2 cellular contexts compared by ENCODE assay signal in the genomic region with DNA sequence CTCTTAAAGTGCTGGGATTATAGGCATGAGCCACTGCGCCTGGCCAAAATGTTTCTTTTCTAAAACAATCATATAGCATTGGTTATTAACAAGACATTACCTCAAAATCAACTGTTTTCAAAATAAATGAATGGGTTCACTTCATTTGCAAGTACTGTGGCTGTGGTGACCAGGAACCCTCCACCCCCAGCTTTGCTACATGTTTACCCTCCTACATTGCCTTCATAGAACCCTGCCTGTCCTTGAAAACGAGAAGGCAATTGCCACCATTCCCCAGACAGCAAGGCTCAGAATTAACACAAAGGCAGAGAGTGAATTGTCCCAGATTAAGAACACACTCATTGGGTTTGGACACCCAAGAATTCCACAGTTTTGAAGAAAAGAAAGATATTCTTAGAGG.
TF ChIP-seq lines count a peak whose summit lies in the region.

No MANE protein-coding gene starts in this region.

TF ChIP-seq in HepG2, 621 proteins besides CTCF, POLR2A, EP300 and RAD21 (continued from another document and continues in another):
- TF ChIP-seq, protein P1, sequence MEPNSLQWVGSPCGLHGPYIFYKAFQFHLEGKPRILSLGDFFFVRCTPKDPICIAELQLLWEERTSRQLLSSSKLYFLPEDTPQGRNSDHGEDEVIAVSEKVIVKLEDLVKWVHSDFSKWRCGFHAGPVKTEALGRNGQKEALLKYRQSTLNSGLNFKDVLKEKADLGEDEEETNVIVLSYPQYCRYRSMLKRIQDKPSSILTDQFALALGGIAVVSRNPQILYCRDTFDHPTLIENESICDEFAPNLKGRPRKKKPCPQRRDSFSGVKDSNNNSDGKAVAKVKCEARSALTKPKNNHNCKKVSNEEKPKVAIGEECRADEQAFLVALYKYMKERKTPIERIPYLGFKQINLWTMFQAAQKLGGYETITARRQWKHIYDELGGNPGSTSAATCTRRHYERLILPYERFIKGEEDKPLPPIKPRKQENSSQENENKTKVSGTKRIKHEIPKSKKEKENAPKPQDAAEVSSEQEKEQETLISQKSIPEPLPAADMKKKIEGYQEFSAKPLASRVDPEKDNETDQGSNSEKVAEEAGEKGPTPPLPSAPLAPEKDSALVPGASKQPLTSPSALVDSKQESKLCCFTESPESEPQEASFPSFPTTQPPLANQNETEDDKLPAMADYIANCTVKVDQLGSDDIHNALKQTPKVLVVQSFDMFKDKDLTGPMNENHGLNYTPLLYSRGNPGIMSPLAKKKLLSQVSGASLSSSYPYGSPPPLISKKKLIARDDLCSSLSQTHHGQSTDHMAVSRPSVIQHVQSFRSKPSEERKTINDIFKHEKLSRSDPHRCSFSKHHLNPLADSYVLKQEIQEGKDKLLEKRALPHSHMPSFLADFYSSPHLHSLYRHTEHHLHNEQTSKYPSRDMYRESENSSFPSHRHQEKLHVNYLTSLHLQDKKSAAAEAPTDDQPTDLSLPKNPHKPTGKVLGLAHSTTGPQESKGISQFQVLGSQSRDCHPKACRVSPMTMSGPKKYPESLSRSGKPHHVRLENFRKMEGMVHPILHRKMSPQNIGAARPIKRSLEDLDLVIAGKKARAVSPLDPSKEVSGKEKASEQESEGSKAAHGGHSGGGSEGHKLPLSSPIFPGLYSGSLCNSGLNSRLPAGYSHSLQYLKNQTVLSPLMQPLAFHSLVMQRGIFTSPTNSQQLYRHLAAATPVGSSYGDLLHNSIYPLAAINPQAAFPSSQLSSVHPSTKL (CRISPR knock-in tag; IDR thresholded peaks at IDR 0.05) = 0 out of 2 replicates have a peak, but pooled peaks have one; percentile 29
- no peak for TF ChIP-seq ZNF720 (CRISPR knock-in tag; IDR thresholded peaks at IDR 0.05)
- TF ChIP-seq SIN3B (IDR thresholded peaks at IDR 0.05; ENCODE audit: low read length) = no peak
- no peak for TF ChIP-seq ZNF782 (CRISPR knock-in tag; IDR thresholded peaks at IDR 0.05; ENCODE audit: borderline replicate concordance)
- no peak for TF ChIP-seq SRSF4 (IDR thresholded peaks at IDR 0.05; ENCODE audit: low read depth, low read length, poor library complexity, severe bottlenecking)
- no peak for TF ChIP-seq SUZ12 (IDR thresholded peaks at IDR 0.05; ENCODE audit: low read depth, low read length)
- no peak for TF ChIP-seq U2AF1 (optimal IDR thresholded peaks at IDR 0.05; ENCODE audit: low read depth, low read length)
- TF ChIP-seq ZNF143 (CRISPR knock-in tag; IDR thresholded peaks at IDR 0.05) = no peak
- TF ChIP-seq TBX2 (CRISPR knock-in tag; IDR thresholded peaks at IDR 0.05; ENCODE audit: borderline replicate concordance) = no peak
- no peak for TF ChIP-seq ZNF879 (CRISPR knock-in tag; IDR thresholded peaks at IDR 0.05)
- 0 out of 2 replicates have a peak, but pooled peaks have one; percentile 18 for TF ChIP-seq PATZ1 (CRISPR knock-in tag; IDR thresholded peaks at IDR 0.05)
- peak; percentile 64; the same call in 1 of the 2 replicates for TF ChIP-seq ZMYM4 (CRISPR knock-in tag; IDR thresholded peaks at IDR 0.05)
- TF ChIP-seq FOXP4 (CRISPR knock-in tag; IDR thresholded peaks at IDR 0.05) = peak; percentile 33; the same call in 1 of the 2 replicates
- TF ChIP-seq FOXK1 (CRISPR knock-in tag; IDR thresholded peaks at IDR 0.05; ENCODE audit: borderline replicate concordance, low read depth) = peak; percentile 51; the same call in 1 of the 2 replicates
- TF ChIP-seq ZMYM3 (CRISPR knock-in tag; IDR thresholded peaks at IDR 0.05) = 0 out of 2 replicates have a peak, but pooled peaks have one; percentile 10

TF ChIP-seq in GM23338, 12 proteins besides CTCF, POLR2A, EP300 and RAD21 (continued from another document):
- TF ChIP-seq, protein P2, sequence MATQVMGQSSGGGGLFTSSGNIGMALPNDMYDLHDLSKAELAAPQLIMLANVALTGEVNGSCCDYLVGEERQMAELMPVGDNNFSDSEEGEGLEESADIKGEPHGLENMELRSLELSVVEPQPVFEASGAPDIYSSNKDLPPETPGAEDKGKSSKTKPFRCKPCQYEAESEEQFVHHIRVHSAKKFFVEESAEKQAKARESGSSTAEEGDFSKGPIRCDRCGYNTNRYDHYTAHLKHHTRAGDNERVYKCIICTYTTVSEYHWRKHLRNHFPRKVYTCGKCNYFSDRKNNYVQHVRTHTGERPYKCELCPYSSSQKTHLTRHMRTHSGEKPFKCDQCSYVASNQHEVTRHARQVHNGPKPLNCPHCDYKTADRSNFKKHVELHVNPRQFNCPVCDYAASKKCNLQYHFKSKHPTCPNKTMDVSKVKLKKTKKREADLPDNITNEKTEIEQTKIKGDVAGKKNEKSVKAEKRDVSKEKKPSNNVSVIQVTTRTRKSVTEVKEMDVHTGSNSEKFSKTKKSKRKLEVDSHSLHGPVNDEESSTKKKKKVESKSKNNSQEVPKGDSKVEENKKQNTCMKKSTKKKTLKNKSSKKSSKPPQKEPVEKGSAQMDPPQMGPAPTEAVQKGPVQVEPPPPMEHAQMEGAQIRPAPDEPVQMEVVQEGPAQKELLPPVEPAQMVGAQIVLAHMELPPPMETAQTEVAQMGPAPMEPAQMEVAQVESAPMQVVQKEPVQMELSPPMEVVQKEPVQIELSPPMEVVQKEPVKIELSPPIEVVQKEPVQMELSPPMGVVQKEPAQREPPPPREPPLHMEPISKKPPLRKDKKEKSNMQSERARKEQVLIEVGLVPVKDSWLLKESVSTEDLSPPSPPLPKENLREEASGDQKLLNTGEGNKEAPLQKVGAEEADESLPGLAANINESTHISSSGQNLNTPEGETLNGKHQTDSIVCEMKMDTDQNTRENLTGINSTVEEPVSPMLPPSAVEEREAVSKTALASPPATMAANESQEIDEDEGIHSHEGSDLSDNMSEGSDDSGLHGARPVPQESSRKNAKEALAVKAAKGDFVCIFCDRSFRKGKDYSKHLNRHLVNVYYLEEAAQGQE (IDR thresholded peaks at IDR 0.05; ENCODE audit: unreplicated experiment) = no peak
- TF ChIP-seq STAT1 (IDR thresholded peaks at IDR 0.05; ENCODE audit: unreplicated experiment) = no peak
- no peak for TF ChIP-seq JUNB (IDR thresholded peaks at IDR 0.05; ENCODE audit: unreplicated experiment)
- no peak for TF ChIP-seq ZNF462 (CRISPR knock-in tag; IDR thresholded peaks at IDR 0.05)
- TF ChIP-seq EZH2phosphoT487 (IDR thresholded peaks at IDR 0.05; ENCODE audit: unreplicated experiment) = no peak
- no peak for TF ChIP-seq POLR2AphosphoS5 (IDR thresholded peaks at IDR 0.05; ENCODE audit: low read depth)
- no peak for TF ChIP-seq ZNF114 (CRISPR knock-in tag; IDR thresholded peaks at IDR 0.05)
